8 cellular contexts compared by ENCODE assay signal in genomic region chr6:108074057-108074358, GRCh38. TPM values are rescaled to one million over a fixed set of nuclear protein-coding genes. Genes with fewer than 3 reads are reported as not detected.
DNase-seq lines count a peak whose midpoint lies in the region; ATAC-seq and TF ChIP-seq lines count a peak whose summit lies in the region.

No MANE protein-coding gene starts in this region.

- 1% methylated on average over 12 of the region's 12 CpGs for WGBS in esophagus muscularis mucosa

- DNase-seq in GM06990 (ENCODE audit: extremely low read depth, insufficient read length) (no peak), HCT116 (ENCODE audit: low read depth, low spot score) (no peak), RPMI7951 (ENCODE audit: low read depth) (peak; percentile 36), esophagus muscularis mucosa (ENCODE audit: extremely low spot score) (no peak), osteoblast (ENCODE audit: insufficient read length, low spot score, missing footprints) (peak; percentile 85), islet precursor cell (no peak)
- DNase-seq in stimulated activated CD4-positive, alpha-beta T cell treated with anti-CD3 and anti-CD28 coated beads, Interleukin-2, amount 100 ng/mL, for 24 hours, result no peak

- no peaks in the 10 kb centered on the region for H3K9me3 ChIP-seq in HCT116 (ENCODE audit: control insufficient read depth in 1 of 2, insufficient read depth in 1 of 2, low read depth in 1 of 2, low read length in 2 of 2)
- H3K9me3 ChIP-seq in esophagus muscularis mucosa, result no peaks in the 10 kb centered on the region
- H3K9me3 ChIP-seq in osteoblast (ENCODE audit: low read depth, low read length), result no peaks in the 10 kb centered on the region

- TF ChIP-seq CTCF in GM06990 (IDR thresholded peaks at IDR 0.05; ENCODE audit: insufficient read depth, low read length, poor library complexity, severe bottlenecking) (no peak), HCT116 (IDR thresholded peaks at IDR 0.05 in 2 of 3, conservative IDR thresholded peaks at IDR 0.05 in 1 of 3; ENCODE audit: borderline replicate concordance in 1 of 3, insufficient read depth in 1 of 3, low read depth in 2 of 3, low read length in 2 of 3) (no peak), esophagus muscularis mucosa (IDR thresholded peaks at IDR 0.05) (no peak), osteoblast (IDR thresholded peaks at IDR 0.05; ENCODE audit: extremely low read depth, low read depth, low read length) (no peak)

- no peaks in the 10 kb centered on the region for H3K36me3 ChIP-seq in GM06990 (ENCODE audit: control insufficient read depth, insufficient read depth, low read length)
- H3K36me3 ChIP-seq in HCT116 (ENCODE audit: control insufficient read depth in 1 of 2, insufficient read depth in 2 of 2, low read length in 2 of 2), result no peaks in the 10 kb centered on the region
- no peaks in the 10 kb centered on the region for H3K36me3 ChIP-seq in esophagus muscularis mucosa
- H3K36me3 ChIP-seq in osteoblast (ENCODE audit: insufficient read depth, low read length), result no peaks in the 10 kb centered on the region

- no peak for TF ChIP-seq POLR2A in HCT116 (IDR thresholded peaks at IDR 0.05; ENCODE audit: borderline replicate concordance, extremely low read depth, insufficient read depth, insufficient read length)
- TF ChIP-seq POLR2A in esophagus muscularis mucosa (IDR thresholded peaks at IDR 0.05; ENCODE audit: low read depth), result no peak

- H3K9ac ChIP-seq in HCT116 (ENCODE audit: low read length), result peak overlapping the region; percentile 79

- H2AFZ ChIP-seq in HCT116 (ENCODE audit: low read depth, low read length, poor library complexity, severe bottlenecking) (no peak overlapping the region), osteoblast (ENCODE audit: low read length) (peak overlapping the region; percentile 96)

- CTCF ChIA-PET in HCT116 (lab: Charles Lee), result no interaction called here

- H3K79me2 ChIP-seq in HCT116 (ENCODE audit: insufficient read depth, low read length) (peaks cover 5% of the 10 kb centered on the region; the same call in 1 of the 2 replicates), osteoblast (ENCODE audit: insufficient read depth, low read length) (peaks cover 32% of the 10 kb centered on the region)

- H3K4me3 ChIP-seq in GM06990 (replicated peaks; ENCODE audit: low read depth, low read length), result peak overlapping the region; percentile 75
- peak overlapping the region; percentile 93 to 98 for H3K4me3 ChIP-seq in HCT116 (replicated peaks in 1 of 2; ENCODE audit: low read depth in 1 of 2, low read length in 2 of 2)
- H3K4me3 ChIP-seq in esophagus muscularis mucosa, result peak overlapping the region; percentile 69 to 97 (median 86)
- peak overlapping the region; percentile 98 for H3K4me3 ChIP-seq in osteoblast (ENCODE audit: insufficient read depth, low read length)

- no peaks in the 10 kb centered on the region for H4K20me1 ChIP-seq in HCT116 (ENCODE audit: insufficient read depth)
- peaks cover 2% of the 10 kb centered on the region for H4K20me1 ChIP-seq in osteoblast (ENCODE audit: insufficient read depth, low read length)

- H3K4me2 ChIP-seq in HCT116 (ENCODE audit: low read length), result peak overlapping the region; percentile 99
- H3K4me2 ChIP-seq in osteoblast (ENCODE audit: insufficient read depth, low read length), result peak overlapping the region; percentile 92

- BruUV-seq in HCT116 (replicated peaks; lab: Mats Ljungman, UMichigan), result no TSS peak

- H3K27ac ChIP-seq in HCT116 (ENCODE audit: low read depth, low read length) (peak overlapping the region; percentile 58; the same call in 1 of the 2 replicates), esophagus muscularis mucosa (replicated peaks in 1 of 4) (peak overlapping the region; percentile 81 to 87 (median 86)), osteoblast (ENCODE audit: low read depth, low read length) (peak overlapping the region; percentile 74)

- H3K4me1 ChIP-seq in HCT116 (ENCODE audit: control insufficient read depth in 1 of 2, insufficient read depth in 2 of 2, low read length in 2 of 2), result peaks cover 7 to 28% of the 10 kb centered on the region in 2 experiments; a peak in 3 of 4 replicates
- H3K4me1 ChIP-seq in esophagus muscularis mucosa, result peaks cover 8 to 26% (median 23%) of the 10 kb centered on the region in 4 donors
- peaks cover 12% of the 10 kb centered on the region for H3K4me1 ChIP-seq in osteoblast (ENCODE audit: insufficient read depth, low read length)

- H3K9me2 ChIP-seq in HCT116 (ENCODE audit: insufficient read depth), result no peaks in the 10 kb centered on the region

- intact Hi-C loops in HCT116 (cut with micrococcal nuclease) (no loop called here), esophagus muscularis mucosa (cut with DNase I) (loop anchor here (5.0 to 10.0 kb wide), 2 partner anchors 117 to 191 kb away; partner anchors contain the start of genes SEC63 and SNX3)

- RAD21 ChIA-PET in HCT116 (lab: Charles Lee; ENCODE audit: low non-redundant PET in 1 of 2, low total read pairs in 2 of 2, uncharacterized antibody in 2 of 2, unreplicated experiment in 2 of 2), result no interaction called here

- H3K27me3 ChIP-seq in GM06990 (replicated peaks; ENCODE audit: control insufficient read depth, insufficient read depth, low read length) (no peaks in the 10 kb centered on the region), HCT116 (ENCODE audit: insufficient read depth, low read length) (no peaks in the 10 kb centered on the region), esophagus muscularis mucosa (no peaks in the 10 kb centered on the region), osteoblast (ENCODE audit: insufficient read depth, low read length) (no peaks in the 10 kb centered on the region)

- no peak for TF ChIP-seq RAD21 in HCT116 (IDR thresholded peaks at IDR 0.05; ENCODE audit: low read depth)

- POLR2A ChIA-PET in HCT116 (lab: Charles Lee), result no interaction called here

- ATAC-seq in HCT116, result peak; percentile 68
- ATAC-seq in HG03378 (IDR thresholded peaks at IDR 0.05; ENCODE audit: unreplicated experiment), result no peak

- TF ChIP-seq EP300 in esophagus muscularis mucosa (IDR thresholded peaks at IDR 0.05), result no peak

TF ChIP-seq in HCT116, 20 proteins besides CTCF, POLR2A, EP300 and RAD21:
- TF ChIP-seq FOSL1 (IDR thresholded peaks at IDR 0.05; ENCODE audit: low read depth) (no peak), POLR2AphosphoS5 (IDR thresholded peaks at IDR 0.05; ENCODE audit: low read depth, low read length) (no peak), JUND (IDR thresholded peaks at IDR 0.05) (no peak), ZBTB33 (IDR thresholded peaks at IDR 0.05; ENCODE audit: extremely low read depth, insufficient replicate concordance, low read length) (no peak)

RNA-seq across cellular contexts. Expression of gene OSTM1, which starts 0.5 kb away (rescaled TPM):
- 11.2 TPM for total RNA-seq in HCT116 (2021; ENCODE audit: unreplicated experiment)
- 2.7 and 3.9 TPM in 2 replicates for polyA plus RNA-seq in HCT116 (2012)
- 49.5 and 63.0 TPM in 2 replicates for total RNA-seq in RPMI7951 (2014; rRNA removed; shearing (Covaris generic))
- total RNA-seq in esophagus muscularis mucosa, result 10 to 100 TPM; 48.2 to 74.4 (median 61.2) TPM
- total RNA-seq in osteoblast, result 36.5 and 42.3 TPM in 2 replicates

Comparison
In these comparisons a context has a peak if more than half of its experiments do, and no peak if none do; other contexts are left out.
1. DNase-seq: peak in RPMI7951 (single experiment) and osteoblast (single experiment); none in GM06990 (single experiment), HCT116 (single experiment), esophagus muscularis mucosa (single experiment), islet precursor cell (single experiment) and stimulated activated CD4-positive, alpha-beta T cell treated with anti-CD3 and anti-CD28 coated beads, Interleukin-2, amount 100 ng/mL, for 24 hours (0 of 2).
2. Peak in every context shown above with its lines, with median percentiles within 50 percentile points of each other: H3K4me3 ChIP-seq and H3K27ac ChIP-seq.